Comparison of ENCODE assay signal across 23 cellular contexts in genomic region chr15:99347609-99348008, GRCh38.
DNase-seq lines count a peak whose midpoint lies in the region; ATAC-seq, FAIRE-seq and TF ChIP-seq lines count a peak whose summit lies in the region.
"Had no signal": no experiment of that assay in that cellular context is flagged by ENCODE, and none has a peak within 500 bp of the region (broad histone marks: within the 10 kb centered on the region; RNA-seq: fewer than 3 reads in every experiment).

No MANE protein-coding gene starts in this region.

- H3K4me3 Mint-ChIP-seq in CD4-positive, alpha-beta T cell: no peak overlapping the region
- H3K4me3 Mint-ChIP-seq: GM23338 had no signal

- peak; percentile 4 for DNase-seq in EL
- peak; percentile 7 for DNase-seq in HT1080 (ENCODE audit: low read depth)
- peak; percentile 22 for DNase-seq in bronchial epithelial cell (ENCODE audit: low read depth)
- DNase-seq in skeletal muscle cell (ENCODE audit: low read depth): peak; percentile 12
- no peak for DNase-seq in CD4-positive, alpha-beta T cell
- no peak for DNase-seq in frontal cortex (ENCODE audit: low spot score in 2 of 2)
- DNase-seq in HuH-7.5 (ENCODE audit: low spot score): no peak
- DNase-seq: ACHN; C1 segment of cervical spinal cord; DMS79; HCEC 1CT; Kasumi-1; MG63; NCI-H1048; NCI-H1436; NCI-H1930; NCI-H446; NCI-H69; NK-92 treated with Interleukin-12 subunit alpha and Interleukin-12 subunit beta, amount 100 ng/mL, for 24 hours; Right ventricle myocardium superior had no signal

- CTCF ChIA-PET in CD4-positive, alpha-beta T cell (lab: Charles Lee): interaction anchor here (0.7 to 1.5 kb wide), 2 partner anchors 357 kb away, joined by 3 to 6 read pairs; no protein-coding TSS in a partner anchor

- no peaks in the 10 kb centered on the region for H3K9me3 ChIP-seq in CD4-positive, alpha-beta T cell (ENCODE audit: control insufficient read depth, low read length)

- H3K36me3 Mint-ChIP-seq in CD4-positive, alpha-beta T cell (ENCODE audit: low read depth): no peaks in the 10 kb centered on the region

- H3K4me3 ChIP-seq in bronchial epithelial cell (ENCODE audit: low read depth, low read length) (no peak overlapping the region), skeletal muscle cell (ENCODE audit: low read depth, low read length) (no peak overlapping the region)
- H3K4me3 ChIP-seq: GM23338, MG63 had no signal

- H3K27me3 Mint-ChIP-seq in CD4-positive, alpha-beta T cell: no peaks in the 10 kb centered on the region

- FAIRE-seq in bronchial epithelial cell (lab: Jason Lieb, UNC) (no peak), frontal cortex (lab: Jason Lieb, UNC) (no peak)
- FAIRE-seq: G401.6, RCC 7860 had no signal

- no peaks in the 10 kb centered on the region for H3K9me3 Mint-ChIP-seq in CD4-positive, alpha-beta T cell
- H3K9me3 Mint-ChIP-seq: GM23338 had no signal

- H3K4me1 Mint-ChIP-seq in CD4-positive, alpha-beta T cell (ENCODE audit: low read depth): no peaks in the 10 kb centered on the region

- intact Hi-C loops in CD4-positive, alpha-beta T cell (cut with DNase I, micrococcal nuclease): loop anchor here in 1 of 2 experiments (10.0 kb wide), 1 partner anchor 73 kb away; no protein-coding TSS in a partner anchor

- no peak overlapping the region for H3K27ac ChIP-seq in CD4-positive, alpha-beta T cell (ENCODE audit: low read depth, low read length)

- no peak overlapping the region for H3K27ac Mint-ChIP-seq in CD4-positive, alpha-beta T cell
- H3K27ac Mint-ChIP-seq: GM23338 had no signal

- POLR2A ChIA-PET in CD4-positive, alpha-beta T cell (lab: Charles Lee): no interaction called here

- H3K27me3 ChIP-seq in bronchial epithelial cell (ENCODE audit: control insufficient read depth, insufficient read depth, low read length): no peaks in the 10 kb centered on the region
- H3K27me3 ChIP-seq in CD4-positive, alpha-beta T cell (ENCODE audit: control insufficient read depth, insufficient read depth, low read length): no peaks in the 10 kb centered on the region
- H3K27me3 ChIP-seq: MG63 had no signal

- no peak for TF ChIP-seq CTCF in bronchial epithelial cell (IDR thresholded peaks at IDR 0.05; ENCODE audit: insufficient read depth, low read length, severe bottlenecking)
- TF ChIP-seq CTCF in CD4-positive, alpha-beta T cell (IDR thresholded peaks at IDR 0.05): no peak

- ATAC-seq in CD4-positive, alpha-beta T cell (ENCODE audit: poor library complexity): no peak
- ATAC-seq: GM23338 had no signal

- H3K36me3 ChIP-seq in bronchial epithelial cell (ENCODE audit: control insufficient read depth, insufficient read depth, low read length): no peaks in the 10 kb centered on the region
- H3K36me3 ChIP-seq: MG63 had no signal

Comparison
In these comparisons a context has a peak if more than half of its experiments do, and no peak if none do; other contexts are left out.
1. DNase-seq: peak in EL (single experiment), HT1080 (single experiment), bronchial epithelial cell (single experiment) and skeletal muscle cell (single experiment); none in CD4-positive, alpha-beta T cell (0 of 10), frontal cortex (0 of 2) and HuH-7.5 (single experiment).